Comparison of ENCODE assay signal across 9 cellular contexts in the genomic region with DNA sequence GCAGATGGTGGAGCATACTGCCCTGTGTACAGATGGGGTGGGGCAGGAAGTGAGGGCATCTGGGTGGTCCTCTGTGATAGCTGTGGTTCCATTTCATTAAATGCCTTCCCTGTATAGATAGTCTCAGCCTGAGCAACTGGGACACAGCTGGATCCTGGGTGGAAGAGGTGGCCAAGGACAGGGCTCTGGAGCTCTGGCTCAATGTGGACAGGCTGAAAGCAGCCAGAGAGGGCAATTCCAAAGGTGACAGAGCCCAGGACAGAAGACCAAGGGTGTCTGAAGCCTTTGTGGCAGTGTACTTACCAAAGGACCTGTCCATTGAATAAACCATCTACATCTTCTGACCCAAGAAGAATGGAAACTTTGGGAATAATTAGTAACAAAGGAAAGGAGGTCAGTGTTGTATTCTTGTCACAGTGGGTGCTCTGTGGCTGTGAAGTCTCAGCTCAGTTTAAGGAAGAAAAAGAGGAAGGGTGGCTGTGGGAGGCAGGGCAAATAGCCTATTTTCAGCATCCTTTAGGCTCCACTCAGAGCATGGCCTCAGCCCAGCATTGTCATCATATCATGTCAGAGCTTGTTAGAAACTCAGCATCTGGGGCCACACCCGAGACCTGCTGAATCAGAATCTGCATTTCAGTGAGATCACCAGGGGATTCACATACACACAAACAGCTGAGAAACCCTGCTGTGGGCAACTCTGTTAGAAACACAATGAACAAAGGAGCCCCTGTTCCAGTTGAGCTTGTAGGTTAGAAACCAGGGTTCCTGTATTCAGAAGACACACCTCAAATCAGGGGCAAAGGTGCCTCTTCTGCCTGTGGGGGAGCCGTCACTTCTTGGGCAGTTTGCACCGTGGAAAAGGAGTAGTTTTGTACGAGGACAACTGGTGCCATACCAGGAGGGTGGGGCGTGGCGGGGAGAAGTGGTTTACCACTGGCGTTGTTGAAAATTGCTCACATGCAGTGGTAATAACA.
A peak's percentile ranks its signal among the peaks of the same experiment; 100 is the strongest.
DNase-seq lines count a peak whose midpoint lies in the region; ATAC-seq lines count a peak whose summit lies in the region.
"Had no signal": no experiment of that assay in that cellular context is flagged by ENCODE, and none has a peak within 500 bp of the region (broad histone marks: within the 10 kb centered on the region; RNA-seq: fewer than 3 reads in every experiment).

No MANE protein-coding gene starts in this region.

- POLR2A ChIA-PET in activated CD4-positive, alpha-beta T cell treated with anti-CD3 and anti-CD28 coated beads for 36 hours (lab: Charles Lee) = interaction anchor here (0.6 to 1.6 kb wide), 7 partner anchors 32 to 556 kb away, joined by 3 to 14 read pairs (median 6); no protein-coding TSS in a partner anchor

- intact Hi-C loops in activated CD4-positive, alpha-beta T cell treated with anti-CD3 and anti-CD28 coated beads for 36 hours (cut with DNase I, micrococcal nuclease) = loop anchor here in 1 of 2 experiments (2.0 kb wide), 1 partner anchor 66 kb away; no protein-coding TSS in a partner anchor

- CTCF ChIA-PET in activated CD4-positive, alpha-beta T cell treated with anti-CD3 and anti-CD28 coated beads for 36 hours (lab: Charles Lee) = interaction anchor here (0.6 to 2.0 kb wide), 13 partner anchors 15 to 540 kb away, joined by 3 to 10 read pairs (median 4); no protein-coding TSS in a partner anchor

- H3K27me3 Mint-ChIP-seq in activated CD4-positive, alpha-beta T cell treated with anti-CD3 and anti-CD28 coated beads for 36 hours = peaks cover 3% of the 10 kb centered on the region

- DNase-seq in activated gamma-delta T cell treated with Interleukin-2 at 50 U/mL for 16 hours (peak; percentile 51), activated gamma-delta T cell (lab: John Stamatoyannopoulos, UW) (no peak), retina (no peak), cerebellar cortex (ENCODE audit: low spot score) (no peak)
- DNase-seq in activated CD4-positive, alpha-beta T cell treated with anti-CD3 and anti-CD28 coated beads for 36 hours = peak; percentile 89
- DNase-seq in stimulated activated CD4-positive, alpha-beta T cell treated with anti-CD3 and anti-CD28 coated beads, Interleukin-15, amount 100 ng/mL, for 24 hours = peak; percentile 80

- peaks cover 73% of the 10 kb centered on the region for H3K4me1 Mint-ChIP-seq in activated CD4-positive, alpha-beta T cell treated with anti-CD3 and anti-CD28 coated beads for 36 hours

- ATAC-seq in HG03354 (IDR thresholded peaks at IDR 0.05; ENCODE audit: poor library complexity, severe bottlenecking, unreplicated experiment) (peak; percentile 44), esophagus mucosa (peak; percentile 89)
- ATAC-seq in activated CD4-positive, alpha-beta T cell treated with anti-CD3 and anti-CD28 coated beads for 36 hours = peak; percentile 74
- ATAC-seq: body of pancreas had no signal

- H3K9me3 Mint-ChIP-seq in activated CD4-positive, alpha-beta T cell treated with anti-CD3 and anti-CD28 coated beads for 36 hours (ENCODE audit: low read depth) = no peaks in the 10 kb centered on the region

- peaks cover 53% of the 10 kb centered on the region for H3K36me3 Mint-ChIP-seq in activated CD4-positive, alpha-beta T cell treated with anti-CD3 and anti-CD28 coated beads for 36 hours (ENCODE audit: low read depth)

- peak overlapping the region; percentile 87 for H3K27ac Mint-ChIP-seq in activated CD4-positive, alpha-beta T cell treated with anti-CD3 and anti-CD28 coated beads for 36 hours

- H3K4me3 Mint-ChIP-seq in activated CD4-positive, alpha-beta T cell treated with anti-CD3 and anti-CD28 coated beads for 36 hours = peak overlapping the region; percentile 44

Comparison
In these comparisons a context has a peak if more than half of its experiments do, and no peak if none do; other contexts are left out.
1. DNase-seq: peak in activated gamma-delta T cell treated with Interleukin-2 at 50 U/mL for 16 hours (single experiment), activated CD4-positive, alpha-beta T cell treated with anti-CD3 and anti-CD28 coated beads for 36 hours (single experiment) and stimulated activated CD4-positive, alpha-beta T cell treated with anti-CD3 and anti-CD28 coated beads, Interleukin-15, amount 100 ng/mL, for 24 hours (single experiment); none in activated gamma-delta T cell (single experiment), retina (single experiment) and cerebellar cortex (single experiment).
2. Peak in every context shown above with its lines, with median percentiles within 50 percentile points of each other: ATAC-seq.